Comparison of ENCODE assay signal across 1 cellular context in genomic region chr9:33348998-33349397, GRCh38.
TF ChIP-seq lines count a peak whose summit lies in the region.

No MANE protein-coding gene starts in this region.

TF ChIP-seq in K562, 482 proteins besides CTCF, POLR2A, EP300 and RAD21:
- TF ChIP-seq ZKSCAN1 (IDR thresholded peaks at IDR 0.05; ENCODE audit: low read depth, low read length) (peak; percentile 65; the same call in 1 of the 2 replicates), SOX6 (IDR thresholded peaks at IDR 0.05) (no peak)
